4 cellular contexts compared by ENCODE assay signal in the genomic region with DNA sequence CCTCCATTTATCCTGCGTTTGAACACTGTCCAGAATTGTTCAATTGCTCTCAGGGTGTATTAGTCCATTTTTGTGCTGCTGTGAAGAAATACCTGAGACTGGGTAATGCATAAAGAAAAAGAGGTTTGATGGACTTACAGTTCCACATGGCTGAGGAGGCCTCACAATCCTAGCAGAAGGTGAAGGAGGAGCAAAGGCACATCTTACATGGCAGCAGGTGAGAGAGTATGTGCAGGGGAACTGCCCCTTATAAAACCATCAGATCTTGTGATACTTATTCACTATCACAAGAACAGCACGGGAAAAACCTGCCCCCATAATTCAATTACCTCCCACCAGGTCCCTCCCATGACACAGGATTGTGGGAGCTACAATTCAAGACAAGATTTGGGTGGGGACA.
DNase-seq lines count a peak whose midpoint lies in the region; ATAC-seq, FAIRE-seq and TF ChIP-seq lines count a peak whose summit lies in the region.
"Not testable (repeated sequence)": the region's sequence is repeated elsewhere in the genome, so short reads cannot be mapped to it uniquely, and the experiment has no call there.

No MANE protein-coding gene starts in this region.

- H4K20me1 ChIP-seq in HepG2 (ENCODE audit: insufficient read depth, low read length): peaks cover 11% of the 10 kb centered on the region

- H3K27me3 Mint-ChIP-seq in osteocyte (ENCODE audit: unreplicated experiment): not testable (repeated sequence)

- H3K4me3 Mint-ChIP-seq in osteocyte (ENCODE audit: unreplicated experiment): not testable (repeated sequence)

- H3K9me3 ChIP-seq in colonic mucosa; HepG2 (ENCODE audit: low read length): not testable (repeated sequence)

- not testable (repeated sequence) for H3K27me3 ChIP-seq in colonic mucosa; HepG2 (ENCODE audit: control insufficient read depth in 1 of 2, insufficient read depth in 2 of 2, low read length in 2 of 2)

- CTCF ChIA-PET in HepG2 (lab: Yijun Ruan, JAX; ENCODE audit: low intra/inter-chr PET ratio, low total read pairs): not testable (repeated sequence)

- not testable (repeated sequence) for TF ChIP-seq EP300 in HepG2 (IDR thresholded peaks at IDR 0.05; ENCODE audit: low read depth in 2 of 2, low read length in 2 of 2); HepG2 (CRISPR knock-in tag; IDR thresholded peaks at IDR 0.05; ENCODE audit: borderline replicate concordance)

- FAIRE-seq in HTR-8/SVneo (lab: Jason Lieb, UNC) (peak; percentile 13), HepG2 (lab: Jason Lieb, UNC) (peak; percentile 15)

- not testable (repeated sequence) for H3K9me3 Mint-ChIP-seq in osteocyte (ENCODE audit: unreplicated experiment)

- POLR2A ChIA-PET in HepG2 (lab: Yijun Ruan, JAX): interaction anchor here (1.3 kb wide), 1 partner anchor 25 kb away, joined by 5 read pairs; no protein-coding TSS in a partner anchor

- not testable (repeated sequence) for TF ChIP-seq POLR2A in HepG2 (IDR thresholded peaks at IDR 0.05; ENCODE audit: insufficient read depth in 1 of 2, low read depth in 2 of 2, low read length in 2 of 2)

- TF ChIP-seq RAD21 in HepG2 (CRISPR knock-in tag; IDR thresholded peaks at IDR 0.05): not testable (repeated sequence)

- H3K4me1 Mint-ChIP-seq in osteocyte (ENCODE audit: unreplicated experiment): not testable (repeated sequence)

- not testable (repeated sequence) for H3K36me3 Mint-ChIP-seq in osteocyte (ENCODE audit: unreplicated experiment)

- not testable (repeated sequence) for TF ChIP-seq CTCF in colonic mucosa (IDR thresholded peaks at IDR 0.05); HepG2 (CRISPR knock-in tag; IDR thresholded peaks at IDR 0.05); osteocyte (IDR thresholded peaks at IDR 0.05)

- H2AFZ ChIP-seq in HepG2 (ENCODE audit: low read length): not testable (repeated sequence)

- not testable (repeated sequence) for H3K36me3 ChIP-seq in colonic mucosa; HepG2 (replicated peaks in 1 of 2; ENCODE audit: control insufficient read depth in 1 of 2, insufficient read depth in 2 of 2, low read length in 2 of 2)

- H3K79me2 ChIP-seq in HepG2 (ENCODE audit: insufficient read depth, low read length): not testable (repeated sequence)

- not testable (repeated sequence) for ATAC-seq in HepG2

- DNase-seq in HTR-8/SVneo (ENCODE audit: insufficient read length, low spot score); HepG2 (ENCODE audit: low spot score): not testable (repeated sequence)
- DNase-seq in colonic mucosa (peak; percentile 3), osteocyte (ENCODE audit: extremely low spot score, unreplicated experiment) (peak; percentile 32)

- not testable (repeated sequence) for H3K27ac ChIP-seq in colonic mucosa
- peak overlapping the region; percentile 37 for H3K27ac ChIP-seq in HepG2 (ENCODE audit: extremely low read length, insufficient read depth, low read length)

- H3K9ac ChIP-seq in colonic mucosa (ENCODE audit: low read depth in 2 of 2, low read length in 2 of 2); HepG2 (ENCODE audit: insufficient read depth, low read depth, low read length): not testable (repeated sequence)

- BruUV-seq in HepG2 (replicated peaks; lab: Mats Ljungman, UMichigan): not testable (repeated sequence)

- H3K4me2 ChIP-seq in HepG2 (ENCODE audit: low read depth, low read length): not testable (repeated sequence)

- in situ Hi-C loops in HepG2 (cut with HindIII; ENCODE audit: extremely low pct_ligation_motif_present, low pct_unique_long_range_greater_than_20kb): not testable (repeated sequence)

- 95% methylated on average over 2 of the region's 2 CpGs for WGBS in HepG2 (ENCODE audit: low lambda C conversion rate)

- not testable (repeated sequence) for H3K27ac Mint-ChIP-seq in osteocyte (ENCODE audit: unreplicated experiment)

- intact Hi-C loops in colonic mucosa (cut with DNase I); HepG2 (cut with micrococcal nuclease; ENCODE audit: unreplicated experiment): not testable (repeated sequence)

- not testable (repeated sequence) for H3K4me1 ChIP-seq in colonic mucosa
- H3K4me1 ChIP-seq in HepG2 (ENCODE audit: insufficient read depth, low read length): peaks cover 48% of the 10 kb centered on the region

- not testable (repeated sequence) for H3K4me3 ChIP-seq in colonic mucosa; HepG2 (replicated peaks in 1 of 3; ENCODE audit: insufficient read depth in 1 of 3, low read depth in 2 of 3, low read length in 3 of 3)

TF ChIP-seq in HepG2, 621 proteins besides CTCF, POLR2A, EP300 and RAD21:
- TF ChIP-seq STAT5B (CRISPR knock-in tag; IDR thresholded peaks at IDR 0.05) (0 out of 2 replicates have a peak, but pooled peaks have one; percentile 2), ZNF431 (CRISPR knock-in tag; IDR thresholded peaks at IDR 0.05; ENCODE audit: borderline replicate concordance, low read depth) (peak; percentile 93)
